Comparison of ENCODE assay signal across 2 cellular contexts in the genomic region with DNA sequence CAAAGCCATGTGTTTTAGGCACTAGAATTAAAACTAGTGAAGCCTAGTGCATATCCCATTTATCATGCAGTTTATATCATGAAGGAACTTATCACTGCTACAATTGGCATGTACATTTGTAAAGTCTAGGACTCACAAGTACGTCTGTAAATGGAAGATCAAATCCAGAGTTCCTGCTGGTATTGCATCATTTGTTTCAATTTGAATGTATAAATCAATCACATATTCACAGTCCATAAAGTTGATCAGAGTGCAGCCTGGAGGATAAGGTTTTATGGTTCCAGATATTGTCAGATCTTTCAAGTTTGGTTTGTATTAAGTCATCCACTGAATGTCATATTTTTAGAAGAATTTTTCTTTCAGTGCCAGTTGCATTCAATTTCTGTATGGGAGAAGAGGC.
A peak's percentile ranks its signal among the peaks of the same experiment; 100 is the strongest.
TF ChIP-seq lines count a peak whose summit lies in the region.

No MANE protein-coding gene starts in this region.

TF ChIP-seq in HEK293, 187 proteins besides CTCF, POLR2A, EP300 and RAD21 (continues in another document):
- no peak for TF ChIP-seq ZBTB11 (tag by site-specific recombination; conservative IDR thresholded peaks at IDR 0.05; ENCODE audit: low read depth)
- TF ChIP-seq ZNF626 (tag by site-specific recombination; IDR thresholded peaks at IDR 0.05), result no peak
- no peak for TF ChIP-seq FEZF1 (tag by site-specific recombination; IDR thresholded peaks at IDR 0.05)
- TF ChIP-seq ZXDB (tag by site-specific recombination; IDR thresholded peaks at IDR 0.05), result no peak
- TF ChIP-seq ZNF580 (tag by site-specific recombination; IDR thresholded peaks at IDR 0.05), result no peak
- TF ChIP-seq ZNF629 (tag by site-specific recombination; IDR thresholded peaks at IDR 0.05), result 0 out of 2 replicates have a peak, but pooled peaks have one; percentile 15
- TF ChIP-seq ZNF558 (tag by site-specific recombination; IDR thresholded peaks at IDR 0.05), result no peak
- TF ChIP-seq ZFP41 (tag by site-specific recombination; IDR thresholded peaks at IDR 0.05; ENCODE audit: borderline replicate concordance), result no peak
- TF ChIP-seq ZEB2 (tag by site-specific recombination; IDR thresholded peaks at IDR 0.05), result 0 out of 2 replicates have a peak, but pooled peaks have one; percentile 44
- TF ChIP-seq, protein P1, sequence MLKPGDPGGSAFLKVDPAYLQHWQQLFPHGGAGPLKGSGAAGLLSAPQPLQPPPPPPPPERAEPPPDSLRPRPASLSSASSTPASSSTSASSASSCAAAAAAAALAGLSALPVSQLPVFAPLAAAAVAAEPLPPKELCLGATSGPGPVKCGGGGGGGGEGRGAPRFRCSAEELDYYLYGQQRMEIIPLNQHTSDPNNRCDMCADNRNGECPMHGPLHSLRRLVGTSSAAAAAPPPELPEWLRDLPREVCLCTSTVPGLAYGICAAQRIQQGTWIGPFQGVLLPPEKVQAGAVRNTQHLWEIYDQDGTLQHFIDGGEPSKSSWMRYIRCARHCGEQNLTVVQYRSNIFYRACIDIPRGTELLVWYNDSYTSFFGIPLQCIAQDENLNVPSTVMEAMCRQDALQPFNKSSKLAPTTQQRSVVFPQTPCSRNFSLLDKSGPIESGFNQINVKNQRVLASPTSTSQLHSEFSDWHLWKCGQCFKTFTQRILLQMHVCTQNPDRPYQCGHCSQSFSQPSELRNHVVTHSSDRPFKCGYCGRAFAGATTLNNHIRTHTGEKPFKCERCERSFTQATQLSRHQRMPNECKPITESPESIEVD (tag by site-specific recombination; IDR thresholded peaks at IDR 0.05), result 0 out of 2 replicates have a peak, but pooled peaks have one; percentile 19
- TF ChIP-seq ZNF132 (tag by site-specific recombination; IDR thresholded peaks at IDR 0.05; ENCODE audit: borderline replicate concordance), result no peak
- TF ChIP-seq ZNF514 (tag by site-specific recombination; IDR thresholded peaks at IDR 0.05), result no peak
- no peak for TF ChIP-seq ZBTB1 (tag by site-specific recombination; IDR thresholded peaks at IDR 0.05)
- TF ChIP-seq ZNF76 (tag by site-specific recombination; IDR thresholded peaks at IDR 0.05; ENCODE audit: borderline replicate concordance, low read depth), result no peak
- TF ChIP-seq ZNF624 (tag by site-specific recombination; IDR thresholded peaks at IDR 0.05), result no peak
- TF ChIP-seq ZNF645 (tag by site-specific recombination; IDR thresholded peaks at IDR 0.05), result no peak
- TF ChIP-seq ZNF2 (tag by site-specific recombination; IDR thresholded peaks at IDR 0.05), result no peak
- TF ChIP-seq ZNF596 (tag by site-specific recombination; IDR thresholded peaks at IDR 0.05), result no peak
- TF ChIP-seq ZNF488 (tag by site-specific recombination; IDR thresholded peaks at IDR 0.05), result no peak

TF ChIP-seq in IMR-90, 13 proteins besides CTCF, POLR2A, EP300 and RAD21:
- TF ChIP-seq CEBPB (IDR thresholded peaks at IDR 0.05; ENCODE audit: low read depth, low read length), result peak; percentile 76
- TF ChIP-seq CHD1 (IDR thresholded peaks at IDR 0.05; ENCODE audit: low read depth, low read length), result no peak
